In genomic region chr3:16148783-16149182, GRCh38 we compare ENCODE assay signal across 8 cellular contexts. TPM values are rescaled to one million over a fixed set of nuclear protein-coding genes. Genes with fewer than 3 reads are reported as not detected.
DNase-seq lines count a peak whose midpoint lies in the region; ATAC-seq and TF ChIP-seq lines count a peak whose summit lies in the region.

No MANE protein-coding gene starts in this region.

- WGBS in sigmoid colon, 2 donors: 15 to 48% methylated on average over 4 of the region's 4 CpGs

- TF ChIP-seq CTCF in sigmoid colon (IDR thresholded peaks at IDR 0.05) (no peak), GM10248 (IDR thresholded peaks at IDR 0.05; ENCODE audit: control extremely low read depth, extremely low read depth, low read depth, missing control alignments) (no peak)

- CTCF ChIA-PET in GM10248 (lab: Yijun Ruan, JAX): interaction anchor here (1.1 to 2.4 kb wide), 2 partner anchors 9 to 26 kb away, joined by 4 to 12 read pairs; no protein-coding TSS in a partner anchor

- DNase-seq in ELR (ENCODE audit: low read depth): peak; percentile 21
- peak; percentile 82 to 83 for DNase-seq in SJSA1 (ENCODE audit: low read depth in 1 of 2, low spot score in 2 of 2)
- DNase-seq in Right ventricle myocardium inferior (ENCODE audit: missing footprints): no peak
- DNase-seq in sigmoid colon: peak; percentile 96
- no peak for DNase-seq in GM10248 (ENCODE audit: extremely low spot score)
- no peak for DNase-seq in activated T-cell treated with anti-CD3 and anti-CD28 coated beads, Interleukin-2, amount 50 U/mL, for 48 hours
- DNase-seq in effector CD8-positive, alpha-beta T cell (lab: John Stamatoyannopoulos, UW): no peak

- intact Hi-C loops in Right ventricle myocardium inferior (cut with DNase I): no loop called here
- intact Hi-C loops in sigmoid colon (cut with DNase I): no loop called here

- H3K9me3 ChIP-seq in SJSA1 (replicated peaks): 0 out of 2 replicates have a peak, but pooled peaks cover 3% of the 10 kb centered on the region
- H3K9me3 ChIP-seq in sigmoid colon: no peaks in the 10 kb centered on the region

- H3K4me3 ChIP-seq in SJSA1: no peak overlapping the region
- no peak overlapping the region for H3K4me3 ChIP-seq in sigmoid colon

- ATAC-seq in Right ventricle myocardium inferior: peak; percentile 69
- no peak for ATAC-seq in HG02798 (IDR thresholded peaks at IDR 0.05; ENCODE audit: poor library complexity, unreplicated experiment)

- H3K36me3 ChIP-seq in SJSA1: no peaks in the 10 kb centered on the region
- H3K36me3 ChIP-seq in sigmoid colon: no peaks in the 10 kb centered on the region

- H3K4me1 ChIP-seq in SJSA1 (replicated peaks) (peaks cover 61% of the 10 kb centered on the region), sigmoid colon (peaks cover 0 to 31% (median 28%) of the 10 kb centered on the region in 4 donors)

- TF ChIP-seq EP300 in sigmoid colon (IDR thresholded peaks at IDR 0.05): peak in 3 of 4 donors; percentile 21 to 90 (median 68)

- H3K27ac ChIP-seq in SJSA1 (peak overlapping the region; percentile 42; the same call in 1 of the 2 replicates), sigmoid colon (peak overlapping the region; percentile 56 to 84 (median 68))

- TF ChIP-seq POLR2A in sigmoid colon (IDR thresholded peaks at IDR 0.05): no peak

- no peaks in the 10 kb centered on the region for H3K27me3 ChIP-seq in SJSA1 (replicated peaks)
- no peaks in the 10 kb centered on the region for H3K27me3 ChIP-seq in sigmoid colon

- POLR2A ChIA-PET in GM10248 (lab: Yijun Ruan, JAX): no interaction called here

RNA-seq across cellular contexts. Expression of gene GALNT15, which starts 25.7 kb away (rescaled TPM):
- total RNA-seq in SJSA1 (2014; rRNA removed; shearing (Covaris generic)): 1.3 and 2.1 TPM in 2 replicates
- 5.8 TPM for total RNA-seq in Right ventricle myocardium inferior
- total RNA-seq in sigmoid colon: 100 to 1,000 TPM in 1 of 4 donors, 10 to 100 TPM in 3; 21.7 to 211 (median 81.9) TPM
- 10 to 100 TPM in 1 of 3 donors, 1 to 10 TPM in 2; 1.2 to 36.6 (median 8.4) TPM for polyA plus RNA-seq in sigmoid colon

Comparison
In these comparisons a context has a peak if more than half of its experiments do, and no peak if none do; other contexts are left out.
1. DNase-seq: peak in ELR (single experiment), SJSA1 (2 of 2) and sigmoid colon (single experiment); none in Right ventricle myocardium inferior (single experiment), GM10248 (single experiment), activated T-cell treated with anti-CD3 and anti-CD28 coated beads, Interleukin-2, amount 50 U/mL, for 48 hours (0 of 2) and effector CD8-positive, alpha-beta T cell (single experiment).